ENCODE assay signal across 19 cellular contexts in genomic region chr12:75533239-75533638, GRCh38. TPM values are rescaled to one million over a fixed set of nuclear protein-coding genes. Genes with fewer than 3 reads are reported as not detected.
DNase-seq lines count a peak whose midpoint lies in the region; ATAC-seq, FAIRE-seq and TF ChIP-seq lines count a peak whose summit lies in the region.
"Had no signal": no experiment of that assay in that cellular context is flagged by ENCODE, and none has a peak within 500 bp of the region (broad histone marks: within the 10 kb centered on the region; RNA-seq: fewer than 3 reads in every experiment).

No MANE protein-coding gene starts in this region.

- H3K4me1 Mint-ChIP-seq in astrocyte (ENCODE audit: low read depth, unreplicated experiment) (peaks cover 5% of the 10 kb centered on the region), glutamatergic neuron (ENCODE audit: low read depth, unreplicated experiment) (peaks cover 23% of the 10 kb centered on the region)
- H3K4me1 Mint-ChIP-seq: B cell, GM23338 had no signal

- H3K9me3 ChIP-seq in astrocyte (ENCODE audit: insufficient read depth, low read depth, low read length) = no peaks in the 10 kb centered on the region
- H3K9me3 ChIP-seq: BLaER1 treated with 17β-estradiol and CSF1 and Interleukin-3, amounts not matched to agents 10 nM and 100 nM had no signal

- H4K20me1 ChIP-seq in astrocyte (ENCODE audit: insufficient read depth, low read length) = no peaks in the 10 kb centered on the region
- H4K20me1 ChIP-seq: BLaER1 treated with 17β-estradiol and CSF1 and Interleukin-3, amounts not matched to agents 10 nM and 100 nM had no signal

- H3K9ac ChIP-seq in astrocyte (ENCODE audit: low read length) = no peak overlapping the region
- H3K9ac ChIP-seq: BLaER1 treated with 17β-estradiol and CSF1 and Interleukin-3, amounts not matched to agents 10 nM and 100 nM had no signal

- TF ChIP-seq CTCF in astrocyte (IDR thresholded peaks at IDR 0.05; ENCODE audit: insufficient read depth, low read depth, low read length) (no peak), glutamatergic neuron (IDR thresholded peaks at IDR 0.05; ENCODE audit: partially characterized antibody, unreplicated experiment) (no peak)

- no peaks in the 10 kb centered on the region for H3K27me3 ChIP-seq in astrocyte (ENCODE audit: insufficient read depth, low read length)
- H3K27me3 ChIP-seq: BLaER1 treated with 17β-estradiol and CSF1 and Interleukin-3, amounts not matched to agents 10 nM and 100 nM had no signal

- no peaks in the 10 kb centered on the region for H3K4me1 ChIP-seq in astrocyte (ENCODE audit: insufficient read depth, low read length)

- H3K27me3 Mint-ChIP-seq in astrocyte (ENCODE audit: low read depth, unreplicated experiment) (no peaks in the 10 kb centered on the region), glutamatergic neuron (ENCODE audit: unreplicated experiment) (no peaks in the 10 kb centered on the region)

- no peak overlapping the region for H3K27ac Mint-ChIP-seq in astrocyte (ENCODE audit: unreplicated experiment)
- H3K27ac Mint-ChIP-seq in glutamatergic neuron (ENCODE audit: unreplicated experiment) = no peak overlapping the region
- H3K27ac Mint-ChIP-seq: B cell; CD8-positive, alpha-beta T cell; GM23338; HFFc6 had no signal

- H3K4me3 ChIP-seq in astrocyte (ENCODE audit: insufficient read depth, low read depth, low read length) = no peak overlapping the region
- H3K4me3 ChIP-seq: BLaER1 treated with 17β-estradiol and CSF1 and Interleukin-3, amounts not matched to agents 10 nM and 100 nM; GM23338 had no signal

- H3K27ac ChIP-seq in astrocyte (ENCODE audit: low read depth, low read length) = no peak overlapping the region
- H3K27ac ChIP-seq: BLaER1 treated with 17β-estradiol and CSF1 and Interleukin-3, amounts not matched to agents 10 nM and 100 nM; HL-60 had no signal

- no peaks in the 10 kb centered on the region for H3K36me3 Mint-ChIP-seq in astrocyte (ENCODE audit: low read depth, unreplicated experiment)
- H3K36me3 Mint-ChIP-seq in glutamatergic neuron (ENCODE audit: unreplicated experiment) = no peaks in the 10 kb centered on the region
- H3K36me3 Mint-ChIP-seq: CD8-positive, alpha-beta T cell had no signal

- no peak overlapping the region for H2AFZ ChIP-seq in astrocyte (ENCODE audit: low read depth, low read length)
- H2AFZ ChIP-seq: GM23338 had no signal

- H3K9me3 Mint-ChIP-seq in astrocyte (ENCODE audit: unreplicated experiment) (no peaks in the 10 kb centered on the region), glutamatergic neuron (ENCODE audit: unreplicated experiment) (no peaks in the 10 kb centered on the region)
- H3K9me3 Mint-ChIP-seq: CD8-positive, alpha-beta T cell; GM23338; HFFc6 had no signal

- ATAC-seq in GM21723 (IDR thresholded peaks at IDR 0.05; ENCODE audit: unreplicated experiment) = no peak
- ATAC-seq: CD8-positive, alpha-beta T cell; GM23338; HCT116 had no signal

- no peak for FAIRE-seq in astrocyte (lab: Jason Lieb, UNC)
- FAIRE-seq: GM12891, GM18507 had no signal

- no peak overlapping the region for H3K4me3 Mint-ChIP-seq in astrocyte (ENCODE audit: unreplicated experiment)
- H3K4me3 Mint-ChIP-seq in glutamatergic neuron (ENCODE audit: unreplicated experiment) = no peak overlapping the region
- H3K4me3 Mint-ChIP-seq: B cell; CD8-positive, alpha-beta T cell; GM23338; HFFc6 had no signal

- no peaks in the 10 kb centered on the region for H3K36me3 ChIP-seq in astrocyte (ENCODE audit: insufficient read depth, low read length)
- H3K36me3 ChIP-seq: BLaER1 treated with 17β-estradiol and CSF1 and Interleukin-3, amounts not matched to agents 10 nM and 100 nM had no signal

- DNase-seq in M059J (ENCODE audit: low read depth) = peak; percentile 16
- DNase-seq in astrocyte (ENCODE audit: low read depth) = peak; percentile 19
- DNase-seq in kidney tubule cell (ENCODE audit: low spot score) = peak; percentile 9
- DNase-seq in renal cortical epithelial cell (ENCODE audit: low read depth) = peak; percentile 21
- DNase-seq in NCI-H1092 treated with DMSO at 0.1 percent for 48 hours (lab: John Stamatoyannopoulos, UW) = no peak
- no peak for DNase-seq in glutamatergic neuron
- DNase-seq: Calu3; CD8-positive, alpha-beta T cell; DND-41; H7; HFFc6 had no signal

- no peak overlapping the region for H3K4me2 ChIP-seq in astrocyte (ENCODE audit: low read length)
- H3K4me2 ChIP-seq: BLaER1 treated with 17β-estradiol and CSF1 and Interleukin-3, amounts not matched to agents 10 nM and 100 nM; GM23338 had no signal

- H3K79me2 ChIP-seq in astrocyte (ENCODE audit: insufficient read depth, low read length) = no peaks in the 10 kb centered on the region

RNA-seq across cellular contexts. Expression of gene KRR1, which starts 21.8 kb away (rescaled TPM):
- total RNA-seq in M059J (2014; rRNA removed; shearing (Covaris generic)) = 47.1 and 93.0 TPM in 2 replicates
- 48.4 and 56.9 TPM in 2 replicates for total RNA-seq in astrocyte
- total RNA-seq in renal cortical epithelial cell = 44.3 and 87.5 TPM in 2 replicates
- total RNA-seq in glutamatergic neuron (ENCODE audit: unreplicated experiment) = 57.7 TPM

RNA-seq across cellular contexts. Expression of gene GLIPR1, which starts 52.7 kb away (rescaled TPM):
- 82.2 and 131 TPM in 2 replicates for total RNA-seq in M059J (2014; rRNA removed; shearing (Covaris generic))
- total RNA-seq in astrocyte (220 and 232 TPM in 2 replicates), renal cortical epithelial cell (34.4 and 45.3 TPM in 2 replicates), glutamatergic neuron (ENCODE audit: unreplicated experiment) (0.25 TPM)

Comparison
In these comparisons a context has a peak if more than half of its experiments do, and no peak if none do; other contexts are left out.
1. DNase-seq: peak in M059J (single experiment), astrocyte (single experiment), kidney tubule cell (single experiment) and renal cortical epithelial cell (single experiment); none in NCI-H1092 treated with DMSO at 0.1 percent for 48 hours (single experiment) and glutamatergic neuron (single experiment).
2. RNA of gene GLIPR1, which starts 52.7 kb away (total RNA-seq): 220 to 232 TPM in astrocyte, 82.2 to 131 TPM in M059J and 34.4 to 45.3 TPM in renal cortical epithelial cell; 0.25 TPM in glutamatergic neuron (single experiment); every median in the first group is over 10 times any median in the second.